In the genomic region with DNA sequence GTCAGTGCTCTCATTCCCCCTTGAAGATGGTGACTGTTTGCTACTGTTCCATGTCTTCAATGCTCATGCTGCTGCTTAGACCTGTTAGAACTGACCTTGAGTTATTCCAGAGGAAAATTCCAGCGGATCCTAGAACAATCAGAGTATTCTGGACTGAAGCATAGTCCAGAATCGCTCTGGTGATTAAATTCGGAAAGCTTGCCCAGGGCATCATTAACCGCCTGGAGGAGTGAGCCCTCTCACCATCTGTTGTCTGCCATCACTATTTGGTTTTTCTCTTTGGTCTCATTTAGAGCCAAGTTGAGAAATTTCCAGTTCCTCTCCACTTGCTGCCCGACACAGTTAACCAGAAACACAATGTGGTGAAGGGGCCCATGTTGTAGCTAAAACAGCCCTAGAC, we compare ENCODE assay signal across 22 cellular contexts.
"Had no signal": no experiment of that assay in that cellular context is flagged by ENCODE, and none has a peak within 500 bp of the region (broad histone marks: within the 10 kb centered on the region; RNA-seq: fewer than 3 reads in every experiment).

No MANE protein-coding gene starts in this region.

- H3K36me3 Mint-ChIP-seq: naive B cell had no signal

- H3K9me3 Mint-ChIP-seq: activated CD4-positive, alpha-beta T cell treated with anti-CD3 and anti-CD28 coated beads, Interleukin-2, amount 10 ng/mL, durations not matched to agents 7 days and 5 days; activated T-cell treated with anti-CD3 and anti-CD28 coated beads, Interleukin-2, amount 50 U/mL, for 4 hours; stimulated activated memory B cell treated with anti-CD40 and anti-IgM and Interleukin-4, amounts not matched to agents 10 μg/mL and 1 μg/mL and 100 μg/mL, for 72 hours had no signal

- DNase-seq: activated CD4-positive, alpha-beta T cell treated with anti-CD3 and anti-CD28 coated beads, Interleukin-2, amount 10 ng/mL, durations not matched to agents 7 days and 5 days; activated CD8-positive, alpha-beta T cell treated with anti-CD3 and anti-CD28 coated beads, Interleukin-2, amount 10 ng/mL, durations not matched to agents 7 days and 5 days; activated naive CD4-positive, alpha-beta T cell treated with anti-CD3 and anti-CD28 coated beads for 36 hours; activated T-cell treated with anti-CD3 and anti-CD28 coated beads, Interleukin-2, amount 50 U/mL, for 4 hours; brain microvascular endothelial cell; central memory CD4-positive, alpha-beta T cell; cortex of kidney; heart left ventricle; kidney; left ventricle myocardium superior; mesenchymal stem cell; naive B cell; right cardiac atrium; stimulated activated CD4-positive, alpha-beta T cell treated with anti-CD3 and anti-CD28 coated beads, Interleukin-4, amount 100 ng/mL, for 24 hours; upper lobe of right lung had no signal

- ATAC-seq: activated CD4-positive, CD25-positive, alpha-beta regulatory T cell treated with anti-CD3 and anti-CD28 coated beads, Interleukin-2, amount 50 U/mL, for 24 hours; activated CD8-positive, alpha-beta T cell treated with anti-CD3 and anti-CD28 coated beads, Interleukin-2, amount 10 ng/mL, durations not matched to agents 7 days and 5 days; activated T-cell treated with anti-CD3 and anti-CD28 coated beads, Interleukin-2, amount 50 U/mL, for 4 hours; gastroesophageal sphincter; heart left ventricle; left ventricle myocardium superior; right cardiac atrium; stimulated activated memory B cell treated with anti-CD40 and anti-IgM and Interleukin-4, amounts not matched to agents 10 μg/mL and 1 μg/mL and 100 μg/mL, for 72 hours; upper lobe of right lung had no signal

- H3K4me3 Mint-ChIP-seq: activated CD4-positive, alpha-beta T cell treated with anti-CD3 and anti-CD28 coated beads, Interleukin-2, amount 10 ng/mL, durations not matched to agents 7 days and 5 days; activated CD8-positive, alpha-beta T cell treated with anti-CD3 and anti-CD28 coated beads, Interleukin-2, amount 10 ng/mL, durations not matched to agents 7 days and 5 days; activated naive CD4-positive, alpha-beta T cell treated with anti-CD3 and anti-CD28 coated beads for 36 hours; activated T-cell treated with anti-CD3 and anti-CD28 coated beads, Interleukin-2, amount 50 U/mL, for 4 hours; neural progenitor cell; stimulated activated memory B cell treated with anti-CD40 and anti-IgM and Interleukin-4, amounts not matched to agents 10 μg/mL and 1 μg/mL and 100 μg/mL, for 72 hours had no signal

- H3K27ac Mint-ChIP-seq: activated CD4-positive, alpha-beta T cell treated with anti-CD3 and anti-CD28 coated beads, Interleukin-2, amount 10 ng/mL, durations not matched to agents 7 days and 5 days; activated CD8-positive, alpha-beta T cell treated with anti-CD3 and anti-CD28 coated beads, Interleukin-2, amount 10 ng/mL, durations not matched to agents 7 days and 5 days; activated naive CD4-positive, alpha-beta T cell treated with anti-CD3 and anti-CD28 coated beads for 36 hours; neural progenitor cell; stimulated activated memory B cell treated with anti-CD40 and anti-IgM and Interleukin-4, amounts not matched to agents 10 μg/mL and 1 μg/mL and 100 μg/mL, for 72 hours had no signal

- H3K27ac ChIP-seq: brain microvascular endothelial cell, gastroesophageal sphincter, heart left ventricle, neural progenitor cell, prostate gland, thoracic aorta, upper lobe of right lung had no signal

- H3K27me3 ChIP-seq: brain microvascular endothelial cell, gastroesophageal sphincter, heart left ventricle, neural progenitor cell, upper lobe of right lung had no signal

- H3K36me3 ChIP-seq: brain microvascular endothelial cell, neural progenitor cell, prostate gland, thoracic aorta, upper lobe of right lung had no signal

- H3K4me1 ChIP-seq: heart left ventricle, neural progenitor cell, prostate gland, upper lobe of right lung had no signal

- H3K27me3 Mint-ChIP-seq: activated CD4-positive, alpha-beta T cell treated with anti-CD3 and anti-CD28 coated beads, Interleukin-2, amount 10 ng/mL, durations not matched to agents 7 days and 5 days; stimulated activated memory B cell treated with anti-CD40 and anti-IgM and Interleukin-4, amounts not matched to agents 10 μg/mL and 1 μg/mL and 100 μg/mL, for 72 hours had no signal

- H3K4me3 ChIP-seq: gastroesophageal sphincter, heart left ventricle, mucosa of descending colon, neural progenitor cell, prostate gland, thoracic aorta, upper lobe of right lung had no signal

- H3K4me1 Mint-ChIP-seq: activated CD4-positive, alpha-beta T cell treated with anti-CD3 and anti-CD28 coated beads, Interleukin-2, amount 10 ng/mL, durations not matched to agents 7 days and 5 days; naive B cell; stimulated activated memory B cell treated with anti-CD40 and anti-IgM and Interleukin-4, amounts not matched to agents 10 μg/mL and 1 μg/mL and 100 μg/mL, for 72 hours had no signal

- H3K9me3 ChIP-seq: mucosa of descending colon, prostate gland, upper lobe of right lung had no signal
